11 cellular contexts compared by ENCODE assay signal in the genomic region with DNA sequence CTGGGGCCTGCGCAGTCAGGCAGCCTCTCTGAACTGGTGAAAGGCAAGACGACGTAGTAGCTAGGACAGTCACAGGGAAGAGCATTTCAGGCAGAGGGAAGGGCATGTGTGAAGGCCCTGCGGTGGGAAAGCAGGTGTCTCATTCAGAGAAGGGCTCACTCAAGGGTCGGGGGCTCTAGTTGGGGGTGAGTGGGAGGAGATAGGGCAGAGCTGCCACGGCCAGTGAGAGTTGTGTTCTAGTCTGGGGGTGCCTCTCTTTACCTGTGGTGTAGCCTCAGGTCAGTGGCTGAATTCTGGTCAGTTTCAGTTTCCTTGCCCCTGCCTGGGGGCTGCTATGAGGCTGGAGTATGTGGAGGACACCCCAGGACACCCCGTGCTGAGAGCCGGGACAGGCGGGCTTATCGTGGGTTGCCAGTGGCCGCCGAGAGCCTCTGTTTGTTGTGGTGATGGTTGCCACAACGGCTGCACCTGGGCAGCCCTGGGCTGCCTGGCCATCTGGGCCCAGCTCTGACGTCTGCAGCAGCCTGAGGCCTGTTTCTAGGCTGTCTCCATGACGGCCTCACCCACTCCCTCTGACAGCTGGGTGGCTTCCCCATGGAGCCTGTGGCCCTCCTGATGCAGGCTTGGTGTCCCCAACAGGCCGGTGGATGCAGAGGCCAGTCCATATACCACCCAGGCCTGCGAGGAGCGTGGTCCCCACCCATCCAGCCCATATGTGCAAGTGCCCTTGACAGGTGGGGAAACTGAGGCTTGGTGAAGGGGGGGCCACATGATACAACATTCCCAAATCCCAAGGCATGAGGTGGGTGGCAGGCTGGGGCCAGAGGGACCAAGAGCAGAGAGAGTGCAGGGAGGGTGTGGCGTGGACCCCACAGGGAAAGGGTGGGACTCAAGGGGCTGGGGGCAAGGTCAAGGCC. TPM values are rescaled to one million over a fixed set of nuclear protein-coding genes. Genes with fewer than 3 reads are reported as not detected.
DNase-seq lines count a peak whose midpoint lies in the region; ATAC-seq and FAIRE-seq lines count a peak whose summit lies in the region.
"Had no signal": no experiment of that assay in that cellular context is flagged by ENCODE, and none has a peak within 500 bp of the region (broad histone marks: within the 10 kb centered on the region; RNA-seq: fewer than 3 reads in every experiment).

No MANE protein-coding gene starts in this region.

- DNase-seq in NCI-H82 (lab: John Stamatoyannopoulos, UW) (peak; percentile 74), NCI-H82 treated with DMSO at 0.1 percent for 48 hours (lab: John Stamatoyannopoulos, UW; ENCODE audit: unreplicated experiment) (no peak), left ventricle myocardium superior (peak; percentile 86), small intestine (peak; percentile 70), DMS79 (lab: John Stamatoyannopoulos, UW) (no peak), inferior parietal cortex (ENCODE audit: extremely low spot score) (no peak)
- DNase-seq: cerebellar nuclear complex, NCI-H1930 had no signal

- no peak overlapping the region for H3K27ac ChIP-seq in small intestine (ENCODE audit: low read depth in 1 of 2, low read length in 1 of 2)
- H3K27ac ChIP-seq: VCaP had no signal

- peaks cover 13% of the 10 kb centered on the region for H3K4me1 Mint-ChIP-seq in activated T-helper 17 cell treated with anti-CD3 and anti-CD28 coated beads, Interleukin-2, amount 50 U/mL, for 72 hours

- intact Hi-C loops in left ventricle myocardium superior (cut with micrococcal nuclease), result no loop called here

- no peak overlapping the region for H3K4me3 Mint-ChIP-seq in activated T-helper 17 cell treated with anti-CD3 and anti-CD28 coated beads, Interleukin-2, amount 50 U/mL, for 72 hours

- WGBS in small intestine, 3 donors, result 50 to 70% (median 58%) methylated on average over 19 of the region's 19 CpGs

- no peak for ATAC-seq in activated T-helper 17 cell treated with anti-CD3 and anti-CD28 coated beads, Interleukin-2, amount 50 U/mL, for 72 hours (replicated peaks)
- ATAC-seq in left ventricle myocardium superior (peak; percentile 88), GM21529 (IDR thresholded peaks at IDR 0.05; ENCODE audit: unreplicated experiment) (no peak)

- no peak for FAIRE-seq in small intestine (lab: Jason Lieb, UNC)

- peaks cover 3% of the 10 kb centered on the region for H3K27me3 Mint-ChIP-seq in activated T-helper 17 cell treated with anti-CD3 and anti-CD28 coated beads, Interleukin-2, amount 50 U/mL, for 72 hours

- no peak overlapping the region for H3K4me3 ChIP-seq in small intestine (ENCODE audit: low read depth in 1 of 2, low read length in 2 of 2)

- H3K27ac Mint-ChIP-seq in activated T-helper 17 cell treated with anti-CD3 and anti-CD28 coated beads, Interleukin-2, amount 50 U/mL, for 72 hours, result peak overlapping the region; percentile 12

- H3K36me3 Mint-ChIP-seq in activated T-helper 17 cell treated with anti-CD3 and anti-CD28 coated beads, Interleukin-2, amount 50 U/mL, for 72 hours (ENCODE audit: low read depth), result peaks cover 75% of the 10 kb centered on the region

- H3K9me3 Mint-ChIP-seq in activated T-helper 17 cell treated with anti-CD3 and anti-CD28 coated beads, Interleukin-2, amount 50 U/mL, for 72 hours, result no peaks in the 10 kb centered on the region

- H3K9me3 ChIP-seq in small intestine (ENCODE audit: control insufficient read depth, low read depth), result no peaks in the 10 kb centered on the region

- H3K4me1 ChIP-seq in small intestine (ENCODE audit: control insufficient read depth in 2 of 2, insufficient read depth in 1 of 2, low read depth in 1 of 2, low read length in 1 of 2), result no peaks in the 10 kb centered on the region

- peaks cover 0 to 6% of the 10 kb centered on the region in 2 donors for H3K36me3 ChIP-seq in small intestine (ENCODE audit: control insufficient read depth in 2 of 2, insufficient read depth in 2 of 2, low read length in 2 of 2)

- no peaks in the 10 kb centered on the region for H3K27me3 ChIP-seq in small intestine (ENCODE audit: control insufficient read depth in 2 of 2, insufficient read depth in 2 of 2, low read length in 2 of 2)

RNA-seq across cellular contexts. Expression of a gene that starts 10.8 kb away (rescaled TPM):
- total RNA-seq in activated T-helper 17 cell treated with anti-CD3 and anti-CD28 coated beads, Interleukin-2, amount 50 U/mL, for 72 hours, result 100 to 1,000 TPM; 107 to 112 TPM
- total RNA-seq in left ventricle myocardium superior, result 38.6 TPM
- polyA plus RNA-seq in small intestine, result 10 to 100 TPM; 49.7 to 98.2 (median 97.8) TPM

RNA-seq across cellular contexts. Expression of a gene that starts 42.1 kb away (rescaled TPM):
- total RNA-seq in activated T-helper 17 cell treated with anti-CD3 and anti-CD28 coated beads, Interleukin-2, amount 50 U/mL, for 72 hours, result 1 to 10 TPM; 1.8 to 2.3 TPM
- 22.1 TPM for total RNA-seq in left ventricle myocardium superior
- 1 to 10 TPM; 2.4 to 2.9 (median 2.8) TPM for polyA plus RNA-seq in small intestine

Comparison
In these comparisons a context has a peak if more than half of its experiments do, and no peak if none do; other contexts are left out.
1. DNase-seq: peak in NCI-H82 (single experiment), left ventricle myocardium superior (single experiment) and small intestine (single experiment); none in NCI-H82 treated with DMSO at 0.1 percent for 48 hours (single experiment), DMS79 (single experiment) and inferior parietal cortex (single experiment).